Comparison of ENCODE assay signal across 22 cellular contexts in genomic region chr1:94537254-94537653, GRCh38. TPM values are rescaled to one million over a fixed set of nuclear protein-coding genes. Genes with fewer than 3 reads are reported as not detected.
DNase-seq lines count a peak whose midpoint lies in the region; ATAC-seq and TF ChIP-seq lines count a peak whose summit lies in the region.
"Had no signal": no experiment of that assay in that cellular context is flagged by ENCODE, and none has a peak within 500 bp of the region (broad histone marks: within the 10 kb centered on the region; RNA-seq: fewer than 3 reads in every experiment).

No MANE protein-coding gene starts in this region.

- peaks cover 49% of the 10 kb centered on the region for H3K36me3 Mint-ChIP-seq in nephron (ENCODE audit: low read depth)
- H3K36me3 Mint-ChIP-seq: activated naive CD4-positive, alpha-beta T cell treated with anti-CD3 and anti-CD28 coated beads, Interleukin-2, amount 10 ng/mL, durations not matched to agents 7 days and 5 days; memory B cell; natural killer cell had no signal

- H3K4me3 ChIP-seq in right atrium auricular region (no peak overlapping the region), right cardiac atrium (ENCODE audit: low read length) (no peak overlapping the region), dorsolateral prefrontal cortex (peak overlapping the region in 46 of 59 donors; percentile 7 to 84 (median 72))
- H3K4me3 ChIP-seq: A549 had no signal

- TF ChIP-seq CTCF in right atrium auricular region (IDR thresholded peaks at IDR 0.05) (no peak), dorsolateral prefrontal cortex (IDR thresholded peaks at IDR 0.05 in 54 of 56, conservative IDR thresholded peaks at IDR 0.05 in 2 of 56; ENCODE audit: low read depth in 1 of 56, partially characterized antibody in 56 of 56) (no peak), nephron (IDR thresholded peaks at IDR 0.05; ENCODE audit: unreplicated experiment in 3 of 3) (no peak)

- no peaks in the 10 kb centered on the region for H3K9me3 Mint-ChIP-seq in nephron
- H3K9me3 Mint-ChIP-seq: activated naive CD4-positive, alpha-beta T cell treated with anti-CD3 and anti-CD28 coated beads, Interleukin-2, amount 10 ng/mL, durations not matched to agents 7 days and 5 days; activated T-cell treated with anti-CD3 and anti-CD28 coated beads, Interleukin-2, amount 50 U/mL, for 24 hours; memory B cell; natural killer cell had no signal

- H3K27me3 Mint-ChIP-seq in nephron (ENCODE audit: low read depth), result peaks cover 11% of the 10 kb centered on the region

- H3K27ac ChIP-seq in right atrium auricular region, result peak overlapping the region; percentile 36 to 97
- H3K27ac ChIP-seq in right cardiac atrium (ENCODE audit: low read length), result no peak overlapping the region
- H3K27ac ChIP-seq in dorsolateral prefrontal cortex, result peak overlapping the region in 17 of 59 donors; percentile 10 to 91 (median 43)
- H3K27ac ChIP-seq: A549, parathyroid adenoma had no signal

- peaks cover 30% of the 10 kb centered on the region for H3K4me1 Mint-ChIP-seq in nephron

- 65% methylated on average over 6 of the region's 6 CpGs for WGBS in right cardiac atrium

- intact Hi-C loops in right cardiac atrium (cut with DNase I), result loop anchor here in 1 of 4 donors (10.0 kb wide), 1 partner anchor 58 kb away; no protein-coding TSS in a partner anchor
- intact Hi-C loops in dorsolateral prefrontal cortex (cut with DNase I), result loop anchor here in 1 of 2 donors (5.0 kb wide), 1 partner anchor 65 kb away; no protein-coding TSS in a partner anchor

- peaks cover 0 to 29% of the 10 kb centered on the region in 2 donors for H3K4me1 ChIP-seq in right atrium auricular region
- H3K4me1 ChIP-seq in right cardiac atrium (ENCODE audit: control insufficient read depth, insufficient read depth, low read length), result peaks cover 3% of the 10 kb centered on the region
- H3K4me1 ChIP-seq: parathyroid adenoma had no signal

- no peak overlapping the region for H3K27ac Mint-ChIP-seq in nephron
- H3K27ac Mint-ChIP-seq: activated naive CD4-positive, alpha-beta T cell treated with anti-CD3 and anti-CD28 coated beads, Interleukin-2, amount 10 ng/mL, durations not matched to agents 7 days and 5 days; activated T-cell treated with anti-CD3 and anti-CD28 coated beads, Interleukin-2, amount 50 U/mL, for 24 hours; memory B cell; natural killer cell had no signal

- ATAC-seq in right cardiac atrium, result no peak
- ATAC-seq: A549; natural killer cell; stimulated activated naive CD8-positive, alpha-beta T cell treated with anti-CD3 and anti-CD28 coated beads, Interleukin-15, Interleukin-2, amounts not matched to agents 100 U/mL and 50 U/mL, for 24 hours had no signal

- H3K27me3 ChIP-seq in right atrium auricular region (no peaks in the 10 kb centered on the region), right cardiac atrium (ENCODE audit: control insufficient read depth, insufficient read depth) (no peaks in the 10 kb centered on the region), dorsolateral prefrontal cortex (peaks cover 0 to 13% (median 0%) of the 10 kb centered on the region in 45 donors)

- DNase-seq in right atrium auricular region (ENCODE audit: low spot score), result no peak
- no peak for DNase-seq in right cardiac atrium
- DNase-seq in dorsolateral prefrontal cortex, result no peak
- DNase-seq in activated CD4-positive, alpha-beta T cell treated with anti-CD3 and anti-CD28 coated beads, Interleukin-2, amount 50 U/mL, for 1 hour, result no peak
- no peak for DNase-seq in NCI-H1417 (lab: John Stamatoyannopoulos, UW)
- DNase-seq in NCI-H345 (lab: John Stamatoyannopoulos, UW), result no peak
- DNase-seq in NCI-H526 treated with DMSO at 0.1 percent for 48 hours (lab: John Stamatoyannopoulos, UW), result no peak
- DNase-seq: activated naive CD4-positive, alpha-beta T cell treated with anti-CD3 and anti-CD28 coated beads, Interleukin-2, amount 10 ng/mL, durations not matched to agents 7 days and 5 days; activated T-cell treated with anti-CD3 and anti-CD28 coated beads, Interleukin-2, amount 50 U/mL, for 24 hours; C1 segment of cervical spinal cord; EL; hippocampal formation; KG1; MV-4-11; natural killer cell; NCI-H2029; stimulated activated CD4-positive, alpha-beta T cell treated with anti-CD3 and anti-CD28 coated beads, Interleukin-2, amount 100 ng/mL, for 24 hours; stimulated activated naive CD8-positive, alpha-beta T cell treated with anti-CD3 and anti-CD28 coated beads, Interleukin-15, Interleukin-2, amounts not matched to agents 100 U/mL and 50 U/mL, for 24 hours had no signal

- no peaks in the 10 kb centered on the region for H3K9me3 ChIP-seq in right atrium auricular region
- H3K9me3 ChIP-seq in right cardiac atrium (ENCODE audit: control insufficient read depth, low read length), result no peaks in the 10 kb centered on the region
- H3K9me3 ChIP-seq: A549 had no signal

- peaks cover 24% of the 10 kb centered on the region for H3K36me3 ChIP-seq in right atrium auricular region

- H3K4me3 Mint-ChIP-seq in nephron, result peak overlapping the region; percentile 14 to 25 (median 20)
- H3K4me3 Mint-ChIP-seq: activated naive CD4-positive, alpha-beta T cell treated with anti-CD3 and anti-CD28 coated beads, Interleukin-2, amount 10 ng/mL, durations not matched to agents 7 days and 5 days; activated T-cell treated with anti-CD3 and anti-CD28 coated beads, Interleukin-2, amount 50 U/mL, for 24 hours; memory B cell; natural killer cell had no signal

RNA-seq across cellular contexts. Expression of gene F3, which starts 4.3 kb away (rescaled TPM):
- 10 to 100 TPM; 25.6 to 29.5 TPM for total RNA-seq in right atrium auricular region
- total RNA-seq in right cardiac atrium, result 10 to 100 TPM; 18.8 to 26.4 (median 20.0) TPM
- polyA plus RNA-seq in right cardiac atrium, result 16.7 TPM
- 100 to 1,000 TPM in 30 of 120 experiments, 10 to 100 TPM in 90; 22.0 to 366 (median 64.5) TPM for total RNA-seq in dorsolateral prefrontal cortex

Comparison
In these comparisons a context has a peak if more than half of its experiments do, and no peak if none do; other contexts are left out.
1. H3K4me3 ChIP-seq: peak in dorsolateral prefrontal cortex (46 of 59); none in right atrium auricular region (0 of 2) and right cardiac atrium (single experiment).